Comparison of ENCODE assay signal across 10 cellular contexts in genomic region chr19:5291588-5292193, GRCh38. TPM values are rescaled to one million over a fixed set of nuclear protein-coding genes. Genes with fewer than 3 reads are reported as not detected.
A peak's percentile ranks its signal among the peaks of the same experiment; 100 is the strongest.
DNase-seq lines count a peak whose midpoint lies in the region; ATAC-seq and TF ChIP-seq lines count a peak whose summit lies in the region.
"Had no signal": no experiment of that assay in that cellular context is flagged by ENCODE, and none has a peak within 500 bp of the region (broad histone marks: within the 10 kb centered on the region; RNA-seq: fewer than 3 reads in every experiment).

No MANE protein-coding gene starts in this region.

- TF ChIP-seq CTCF in gastroesophageal sphincter (IDR thresholded peaks at IDR 0.05) (no peak), psoas muscle (IDR thresholded peaks at IDR 0.05) (no peak)

- peaks cover 8% of the 10 kb centered on the region for H3K27me3 ChIP-seq in CD4-positive, CD25-positive, alpha-beta regulatory T cell (ENCODE audit: control insufficient read depth, insufficient read depth, low read length)
- H3K27me3 ChIP-seq in gastroesophageal sphincter (no peaks in the 10 kb centered on the region), psoas muscle (ENCODE audit: insufficient read depth in 3 of 3, low read length in 2 of 3) (no peaks in the 10 kb centered on the region)

- peak overlapping the region in 2 of 3 donors; percentile 52 to 54 for H3K27ac Mint-ChIP-seq in CD4-positive, CD25-positive, alpha-beta regulatory T cell
- peak overlapping the region in 1 of 2 donors; percentile 52 for H3K27ac Mint-ChIP-seq in T-cell

- H3K27me3 Mint-ChIP-seq in CD4-positive, CD25-positive, alpha-beta regulatory T cell: peaks cover 18% of the 10 kb centered on the region
- H3K27me3 Mint-ChIP-seq in T-cell: peaks cover 11 to 38% of the 10 kb centered on the region in 2 donors

- intact Hi-C loops in psoas muscle (cut with DNase I): no loop called here

- no peak for TF ChIP-seq POLR2A in gastroesophageal sphincter (IDR thresholded peaks at IDR 0.05)

- H3K27ac ChIP-seq in CD4-positive, CD25-positive, alpha-beta regulatory T cell (ENCODE audit: insufficient read depth, low read length, poor library complexity, severe bottlenecking): no peak overlapping the region
- peak overlapping the region in 3 of 4 donors; percentile 59 to 91 (median 90) for H3K27ac ChIP-seq in gastroesophageal sphincter
- H3K27ac ChIP-seq in psoas muscle: no peak overlapping the region

- no peak for TF ChIP-seq EP300 in gastroesophageal sphincter (IDR thresholded peaks at IDR 0.05)

- CTCF ChIA-PET in T-cell (lab: Charles Lee): no interaction called here

- peaks cover 17% of the 10 kb centered on the region for H3K4me1 ChIP-seq in CD4-positive, CD25-positive, alpha-beta regulatory T cell (ENCODE audit: control insufficient read depth, insufficient read depth, low read length, poor library complexity, severe bottlenecking)
- H3K4me1 ChIP-seq in gastroesophageal sphincter (peaks cover 0 to 77% (median 11%) of the 10 kb centered on the region in 3 donors), psoas muscle (peaks cover 14% of the 10 kb centered on the region)

- ATAC-seq in CD4-positive, CD25-positive, alpha-beta regulatory T cell (ENCODE audit: low read depth in 2 of 2): no peak
- ATAC-seq in T-cell (replicated peaks in 1 of 4) (no peak), gastroesophageal sphincter (no peak), psoas muscle (no peak), GM18870 (IDR thresholded peaks at IDR 0.05; ENCODE audit: unreplicated experiment) (no peak)

- H3K4me1 Mint-ChIP-seq in CD4-positive, CD25-positive, alpha-beta regulatory T cell: peaks cover 0 to 19% (median 0%) of the 10 kb centered on the region in 4 donors
- H3K4me1 Mint-ChIP-seq in T-cell: peaks cover 16 to 21% (median 17%) of the 10 kb centered on the region in 3 donors

- no peak overlapping the region for H3K4me3 ChIP-seq in CD4-positive, CD25-positive, alpha-beta regulatory T cell (ENCODE audit: low read depth, low read length)
- peak overlapping the region; percentile 58 to 91 for H3K4me3 ChIP-seq in gastroesophageal sphincter
- peak overlapping the region; percentile 85 for H3K4me3 ChIP-seq in psoas muscle

- H3K36me3 Mint-ChIP-seq in CD4-positive, CD25-positive, alpha-beta regulatory T cell: no peaks in the 10 kb centered on the region
- H3K36me3 Mint-ChIP-seq in T-cell: no peaks in the 10 kb centered on the region

- DNase-seq in CD4-positive, CD25-positive, alpha-beta regulatory T cell: no peak
- no peak for DNase-seq in T-cell
- peak in 1 of 2 donors; percentile 42 for DNase-seq in psoas muscle
- DNase-seq in putamen (ENCODE audit: low spot score): no peak
- DNase-seq in effector CD8-positive, alpha-beta T cell (lab: John Stamatoyannopoulos, UW): no peak
- no peak for DNase-seq in NCI-H226
- DNase-seq: DMS79, NCI-H1694 had no signal

- H3K9me3 ChIP-seq in CD4-positive, CD25-positive, alpha-beta regulatory T cell (ENCODE audit: control insufficient read depth in 2 of 2, low read length in 2 of 2): no peaks in the 10 kb centered on the region
- no peaks in the 10 kb centered on the region for H3K9me3 ChIP-seq in gastroesophageal sphincter
- H3K9me3 ChIP-seq in psoas muscle: no peaks in the 10 kb centered on the region

- no peaks in the 10 kb centered on the region for H3K36me3 ChIP-seq in CD4-positive, CD25-positive, alpha-beta regulatory T cell (ENCODE audit: control insufficient read depth, insufficient read depth, low read length)
- H3K36me3 ChIP-seq in gastroesophageal sphincter: no peaks in the 10 kb centered on the region
- no peaks in the 10 kb centered on the region for H3K36me3 ChIP-seq in psoas muscle (ENCODE audit: insufficient read depth in 1 of 2, low read depth in 1 of 2)

- H3K9me3 Mint-ChIP-seq in CD4-positive, CD25-positive, alpha-beta regulatory T cell: peaks cover 0 to 2% (median 0%) of the 10 kb centered on the region in 7 donors
- H3K9me3 Mint-ChIP-seq in T-cell: no peaks in the 10 kb centered on the region

- POLR2A ChIA-PET in T-cell (lab: Charles Lee): no interaction called here

- H3K4me3 Mint-ChIP-seq in CD4-positive, CD25-positive, alpha-beta regulatory T cell: peak overlapping the region in 3 of 4 donors; percentile 62 to 87 (median 70)
- H3K4me3 Mint-ChIP-seq in T-cell: peak overlapping the region; percentile 62 to 77 (median 65)

- WGBS in gastroesophageal sphincter (ENCODE audit: low coverage in 1 of 2), 2 donors: 66 to 81% methylated on average over 5 to 8 of the region's 8 CpGs
- WGBS in psoas muscle, 3 donors: 70 to 82% (median 74%) methylated on average over 8 of the region's 8 CpGs

RNA-seq across cellular contexts. Expression of gene PTPRS, which starts 48.9 kb away (rescaled TPM):
- total RNA-seq in CD4-positive, CD25-positive, alpha-beta regulatory T cell: 0.64 TPM
- under 1 TPM in 2 of 4 donors, not detected in 2; 0.57 to 0.69 TPM for polyA plus RNA-seq in CD4-positive, CD25-positive, alpha-beta regulatory T cell
- total RNA-seq in T-cell: 1 to 10 TPM; 2.9 to 5.6 (median 4.1) TPM
- 100 to 1,000 TPM; 142 to 244 (median 223) TPM for total RNA-seq in gastroesophageal sphincter
- total RNA-seq in psoas muscle: 10 to 100 TPM; 11.4 to 29.7 (median 23.5) TPM
- 1 to 10 TPM; 4.2 to 5.5 (median 4.3) TPM for polyA plus RNA-seq in psoas muscle

Comparison
In these comparisons a context has a peak if more than half of its experiments do, and no peak if none do; other contexts are left out.
1. H3K27ac ChIP-seq: peak in gastroesophageal sphincter (3 of 4); none in CD4-positive, CD25-positive, alpha-beta regulatory T cell (single experiment) and psoas muscle (single experiment).
2. RNA of gene PTPRS, which starts 48.9 kb away (total RNA-seq): 142 to 244 TPM in gastroesophageal sphincter; 11.4 to 29.7 TPM in psoas muscle, 2.9 to 5.6 TPM in T-cell and 0.64 TPM in CD4-positive, CD25-positive, alpha-beta regulatory T cell (single experiment); every median in the first group is over 4 times any median in the second.